In the genomic region with DNA sequence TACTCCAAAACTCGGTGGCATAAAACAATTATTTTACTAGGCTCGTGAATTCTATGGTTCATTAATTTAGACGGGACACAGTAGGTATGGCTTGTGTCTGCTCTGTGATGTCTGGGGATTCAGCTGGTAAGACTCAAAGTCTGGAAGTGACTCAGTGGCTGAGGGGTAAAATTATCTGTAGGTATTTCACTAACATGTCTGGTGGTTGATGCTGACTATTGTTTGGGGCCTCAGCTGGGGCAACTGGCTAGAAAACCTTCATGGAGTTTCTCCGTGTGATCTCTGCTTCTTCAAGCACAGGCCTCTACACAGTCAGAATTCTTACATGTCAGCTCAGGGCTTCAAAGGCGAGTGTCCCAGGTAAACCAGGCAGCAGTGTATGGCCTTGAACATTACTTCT, we compare ENCODE assay signal across 27 cellular contexts. TPM values are rescaled to one million over a fixed set of nuclear protein-coding genes. Genes with fewer than 3 reads are reported as not detected.
"Had no signal": no experiment of that assay in that cellular context is flagged by ENCODE, and none has a peak within 500 bp of the region (broad histone marks: within the 10 kb centered on the region; RNA-seq: fewer than 3 reads in every experiment).

No MANE protein-coding gene starts in this region.

- H3K36me3 ChIP-seq: breast epithelium, esophagus muscularis mucosa, left lung, prostate gland, thoracic aorta, upper lobe of right lung had no signal

- H3K4me2 ChIP-seq: hepatocyte, SK-N-SH had no signal

- H3K9ac ChIP-seq: SK-N-SH had no signal

- ATAC-seq: left lung; right cardiac atrium; stimulated activated naive CD8-positive, alpha-beta T cell treated with anti-CD3 and anti-CD28 coated beads, Interleukin-15, amount 100 ng/mL, for 72 hours; upper lobe of right lung had no signal

- H2AFZ ChIP-seq: hepatocyte had no signal

- H3K9me3 Mint-ChIP-seq: activated CD4-positive, alpha-beta memory T cell treated with anti-CD3 and anti-CD28 coated beads, Interleukin-2, amount 10 ng/mL, durations not matched to agents 7 days and 5 days; activated T-helper 2 cell treated with anti-CD3 and anti-CD28 coated beads, Interferon-gamma antibody, Interleukin-2, Interleukin-4, amounts not matched to agents 10 μg/mL and 5 μg/mL and 100 μg/mL, durations not matched to agents 14 hours and 24 hours and 36 hours; dendritic cell treated with granulocyte-macrophage colony-stimulating factor and Interleukin-4, amounts not matched to agents 40 ng/mL and 50 ng/mL, for 4 days; neural crest cell; stimulated activated naive CD8-positive, alpha-beta T cell treated with anti-CD3 and anti-CD28 coated beads, Interleukin-15, amount 100 ng/mL, for 72 hours had no signal

- H3K27ac ChIP-seq: breast epithelium, esophagus muscularis mucosa, hepatocyte, left lung, prostate gland, skin epidermis, thoracic aorta, upper lobe of right lung had no signal

- H3K27me3 ChIP-seq: breast epithelium, esophagus muscularis mucosa, hepatocyte, left lung, upper lobe of right lung had no signal

- H3K4me1 Mint-ChIP-seq: activated CD4-positive, alpha-beta memory T cell treated with anti-CD3 and anti-CD28 coated beads, Interleukin-2, amount 10 ng/mL, durations not matched to agents 7 days and 5 days; stimulated activated naive CD8-positive, alpha-beta T cell treated with anti-CD3 and anti-CD28 coated beads, Interleukin-15, amount 100 ng/mL, for 72 hours had no signal

- H3K9me3 ChIP-seq: breast epithelium, esophagus muscularis mucosa, left lung, prostate gland, SK-N-SH, thoracic aorta, upper lobe of right lung had no signal

- H3K4me3 ChIP-seq: breast epithelium, esophagus muscularis mucosa, hepatocyte, left lung, prostate gland, skin epidermis, thoracic aorta, upper lobe of right lung had no signal

- H3K4me1 ChIP-seq: breast epithelium, prostate gland had no signal

- H3K79me2 ChIP-seq: hepatocyte had no signal

- H3K4me3 Mint-ChIP-seq: activated CD4-positive, alpha-beta memory T cell treated with anti-CD3 and anti-CD28 coated beads, Interleukin-2, amount 10 ng/mL, durations not matched to agents 7 days and 5 days; dendritic cell treated with granulocyte-macrophage colony-stimulating factor and Interleukin-4, amounts not matched to agents 40 ng/mL and 50 ng/mL, for 4 days; neural crest cell; stimulated activated naive CD8-positive, alpha-beta T cell treated with anti-CD3 and anti-CD28 coated beads, Interleukin-15, amount 100 ng/mL, for 72 hours had no signal

- H3K27ac Mint-ChIP-seq: activated CD4-positive, alpha-beta memory T cell treated with anti-CD3 and anti-CD28 coated beads, Interleukin-2, amount 10 ng/mL, durations not matched to agents 7 days and 5 days; activated T-helper 2 cell treated with anti-CD3 and anti-CD28 coated beads, Interferon-gamma antibody, Interleukin-2, Interleukin-4, amounts not matched to agents 10 μg/mL and 5 μg/mL and 100 μg/mL, durations not matched to agents 14 hours and 24 hours and 36 hours; dendritic cell treated with granulocyte-macrophage colony-stimulating factor and Interleukin-4, amounts not matched to agents 40 ng/mL and 50 ng/mL, for 4 days had no signal

- DNase-seq: activated CD4-positive, alpha-beta memory T cell treated with anti-CD3 and anti-CD28 coated beads, Interleukin-2, amount 10 ng/mL, durations not matched to agents 7 days and 5 days; activated CD4-positive, alpha-beta T cell treated with anti-CD3 and anti-CD28 coated beads for 48 hours; activated CD4-positive, CD25-positive, alpha-beta regulatory T cell; activated naive CD4-positive, alpha-beta T cell treated with Interleukin-2 at 50 U/mL for 16 hours; activated T-cell treated with anti-CD3 and anti-CD28 coated beads, Interleukin-2, amount 50 U/mL, for 1 hour; anterior cingulate cortex; effector CD8-positive, alpha-beta T cell; left lung; right cardiac atrium; SK-N-SH; stimulated activated CD4-positive, alpha-beta T cell treated with anti-CD3 and anti-CD28 coated beads, Interleukin-15, amount 100 ng/mL, for 24 hours; stimulated activated CD4-positive, alpha-beta T cell treated with anti-CD3 and anti-CD28 coated beads, Interleukin-4, amount 100 ng/mL, for 1 hour; stimulated activated naive CD8-positive, alpha-beta T cell treated with anti-CD3 and anti-CD28 coated beads, Interleukin-15, amount 100 ng/mL, for 72 hours; upper lobe of right lung had no signal

RNA-seq across cellular contexts. Expression of gene KLF17, which starts 41.2 kb away (rescaled TPM):
- total RNA-seq: activated CD4-positive, alpha-beta memory T cell treated with anti-CD3 and anti-CD28 coated beads, Interleukin-2, amount 10 ng/mL, durations not matched to agents 7 days and 5 days; activated T-helper 2 cell treated with anti-CD3 and anti-CD28 coated beads, Interferon-gamma antibody, Interleukin-2, Interleukin-4, amounts not matched to agents 10 μg/mL and 5 μg/mL and 100 μg/mL, durations not matched to agents 14 hours and 24 hours and 36 hours; breast epithelium; cerebellum; hepatocyte; lung microvascular endothelial cell; myocyte; neural crest cell; right cardiac atrium had no signal
- polyA plus RNA-seq: hepatocyte, keratinocyte, right cardiac atrium had no signal
